10 cellular contexts compared by ENCODE assay signal in the genomic region with DNA sequence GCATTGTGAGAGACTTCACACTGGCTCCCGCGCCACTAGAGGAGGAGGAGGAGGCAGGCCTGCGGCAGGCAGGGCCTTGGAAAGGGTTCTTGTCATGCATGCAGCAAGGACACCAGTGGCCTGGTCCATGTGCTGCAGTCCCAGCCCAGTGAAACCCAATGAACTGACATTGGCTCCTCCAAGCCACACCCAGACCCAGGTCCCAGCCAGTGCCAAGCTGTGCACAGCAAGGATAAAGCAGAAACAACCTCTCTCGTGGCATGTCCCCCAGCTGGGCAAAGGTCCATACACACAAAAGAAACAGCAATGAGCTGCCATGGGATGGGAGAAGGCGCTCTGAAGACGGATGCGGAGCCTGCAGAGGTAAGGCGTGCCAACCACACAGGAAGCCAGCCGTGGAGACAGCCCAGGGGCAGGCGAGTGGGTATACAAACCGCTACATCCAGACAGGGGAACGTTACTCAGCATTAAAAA.
DNase-seq lines count a peak whose midpoint lies in the region; ATAC-seq and TF ChIP-seq lines count a peak whose summit lies in the region.
"Had no signal": no experiment of that assay in that cellular context is flagged by ENCODE, and none has a peak within 500 bp of the region (broad histone marks: within the 10 kb centered on the region; RNA-seq: fewer than 3 reads in every experiment).

No MANE protein-coding gene starts in this region.

- H3K4me3 ChIP-seq in GM06990 (replicated peaks; ENCODE audit: low read depth, low read length): no peak overlapping the region; the same call in 1 of the 2 replicates
- H3K4me3 ChIP-seq: colonic mucosa, lung had no signal

- H3K36me3 Mint-ChIP-seq in T-helper 1 cell treated with Interleukin-12 subunit alpha and Interleukin-12 subunit beta and Interleukin-4 antibody, amounts not matched to agents 30 μg/mL and 1 μg/mL, for 36 hours (ENCODE audit: low read depth): peaks cover 75% of the 10 kb centered on the region

- peak overlapping the region; percentile 73 for H3K4me3 Mint-ChIP-seq in T-helper 1 cell treated with Interleukin-12 subunit alpha and Interleukin-12 subunit beta and Interleukin-4 antibody, amounts not matched to agents 30 μg/mL and 1 μg/mL, for 36 hours

- peaks cover 5% of the 10 kb centered on the region for H3K9me3 Mint-ChIP-seq in T-helper 1 cell treated with Interleukin-12 subunit alpha and Interleukin-12 subunit beta and Interleukin-4 antibody, amounts not matched to agents 30 μg/mL and 1 μg/mL, for 36 hours

- no peak for ATAC-seq in GM18519 (IDR thresholded peaks at IDR 0.05; ENCODE audit: low FRiP score, unreplicated experiment)

- no peaks in the 10 kb centered on the region for H3K27me3 ChIP-seq in GM06990 (replicated peaks; ENCODE audit: control insufficient read depth, insufficient read depth, low read length)
- H3K27me3 ChIP-seq: colonic mucosa had no signal

- DNase-seq in GM06990 (ENCODE audit: extremely low read depth, insufficient read length) (peak; percentile 44), retina (peak; percentile 38), NCI-H2171 treated with DMSO at 0.1 percent for 48 hours (lab: John Stamatoyannopoulos, UW) (no peak), NCI-H345 treated with DMSO at 0.1 percent for 48 hours (lab: John Stamatoyannopoulos, UW; ENCODE audit: unreplicated experiment) (no peak), midbrain (lab: John Stamatoyannopoulos, UW) (no peak)
- peak; percentile 65 for DNase-seq in activated gamma-delta T cell treated with anti-CD3 and anti-CD28 coated beads, Interleukin-2, amount 50 U/mL, for 16 hours (ENCODE audit: low read depth)
- DNase-seq: colonic mucosa had no signal

- H3K36me3 ChIP-seq in GM06990 (ENCODE audit: control insufficient read depth, insufficient read depth, low read length): peaks cover 13% of the 10 kb centered on the region
- H3K36me3 ChIP-seq: colonic mucosa had no signal

- peaks cover 79% of the 10 kb centered on the region for H3K4me1 Mint-ChIP-seq in T-helper 1 cell treated with Interleukin-12 subunit alpha and Interleukin-12 subunit beta and Interleukin-4 antibody, amounts not matched to agents 30 μg/mL and 1 μg/mL, for 36 hours (ENCODE audit: low read depth)

- TF ChIP-seq CTCF in GM06990 (IDR thresholded peaks at IDR 0.05; ENCODE audit: insufficient read depth, low read length, poor library complexity, severe bottlenecking): no peak

- peak overlapping the region; percentile 96 for H3K27ac Mint-ChIP-seq in T-helper 1 cell treated with Interleukin-12 subunit alpha and Interleukin-12 subunit beta and Interleukin-4 antibody, amounts not matched to agents 30 μg/mL and 1 μg/mL, for 36 hours

- H3K27me3 Mint-ChIP-seq in T-helper 1 cell treated with Interleukin-12 subunit alpha and Interleukin-12 subunit beta and Interleukin-4 antibody, amounts not matched to agents 30 μg/mL and 1 μg/mL, for 36 hours (ENCODE audit: low read depth): no peaks in the 10 kb centered on the region

Comparison
In these comparisons a context has a peak if more than half of its experiments do, and no peak if none do; other contexts are left out.
1. DNase-seq: peak in GM06990 (single experiment), activated gamma-delta T cell treated with anti-CD3 and anti-CD28 coated beads, Interleukin-2, amount 50 U/mL, for 16 hours (single experiment) and retina (single experiment); none in NCI-H2171 treated with DMSO at 0.1 percent for 48 hours (single experiment), NCI-H345 treated with DMSO at 0.1 percent for 48 hours (single experiment) and midbrain (single experiment).